Comparison of ENCODE assay signal across 8 cellular contexts in genomic region chr7:152025937-152026890, GRCh38. TPM values are rescaled to one million over a fixed set of nuclear protein-coding genes. Genes with fewer than 3 reads are reported as not detected.
A peak's percentile ranks its signal among the peaks of the same experiment; 100 is the strongest.
DNase-seq lines count a peak whose midpoint lies in the region; ATAC-seq and TF ChIP-seq lines count a peak whose summit lies in the region.

No MANE protein-coding gene starts in this region.

- peaks cover 4% of the 10 kb centered on the region; the same call in 1 of the 2 replicates for H3K36me3 ChIP-seq in HUES48 (ENCODE audit: control insufficient read depth, insufficient read depth, low read length)

- H3K9me3 Mint-ChIP-seq in central memory CD8-positive, alpha-beta T cell = no peaks in the 10 kb centered on the region

- no peaks in the 10 kb centered on the region; the same call in 1 of the 2 replicates for H3K27me3 ChIP-seq in HUES48 (ENCODE audit: control insufficient read depth, insufficient read depth, low read length)

- no peaks in the 10 kb centered on the region for H3K27me3 Mint-ChIP-seq in central memory CD8-positive, alpha-beta T cell

- H3K36me3 Mint-ChIP-seq in central memory CD8-positive, alpha-beta T cell (ENCODE audit: insufficient read depth) = peaks cover 15% of the 10 kb centered on the region

- H3K9ac ChIP-seq in HUES48 (ENCODE audit: low read depth, low read length) = peak overlapping the region; percentile 63

- ATAC-seq in central memory CD8-positive, alpha-beta T cell (replicated peaks; ENCODE audit: extremely low read depth, poor library complexity, severe bottlenecking) = no peak
- ATAC-seq in GM21526 (IDR thresholded peaks at IDR 0.05; ENCODE audit: low FRiP score, unreplicated experiment) (no peak), HG03139 (IDR thresholded peaks at IDR 0.05; ENCODE audit: unreplicated experiment) (no peak)

- DNase-seq in AG10803 (ENCODE audit: low read depth) (no peak), myocyte (ENCODE audit: low read depth) (peak; percentile 34), LoVo (ENCODE audit: low spot score) (no peak), NCI-H82 (lab: John Stamatoyannopoulos, UW) (no peak)
- no peak for DNase-seq in central memory CD8-positive, alpha-beta T cell (ENCODE audit: low spot score in 2 of 2)

- H3K4me3 ChIP-seq in AG10803 (ENCODE audit: low read length) (peak overlapping the region; percentile 72), HUES48 (ENCODE audit: low read depth, low read length) (peak overlapping the region; percentile 96)

- peak overlapping the region; percentile 92 for H3K27ac Mint-ChIP-seq in central memory CD8-positive, alpha-beta T cell (ENCODE audit: low read depth)

- peak overlapping the region; percentile 79 for H3K27ac ChIP-seq in HUES48 (ENCODE audit: low read depth, low read length)

- H3K9me3 ChIP-seq in HUES48 (ENCODE audit: control insufficient read depth, insufficient read depth, low read length) = no peaks in the 10 kb centered on the region

- no peak for TF ChIP-seq CTCF in AG10803 (conservative IDR thresholded peaks at IDR 0.05; ENCODE audit: low read length)

- peaks cover 41% of the 10 kb centered on the region for H3K4me1 Mint-ChIP-seq in central memory CD8-positive, alpha-beta T cell

- H3K4me1 ChIP-seq in HUES48 (ENCODE audit: control insufficient read depth, insufficient read depth, low read length) = peaks cover 7% of the 10 kb centered on the region; the same call in 1 of the 2 replicates

- H3K4me3 Mint-ChIP-seq in central memory CD8-positive, alpha-beta T cell = peak overlapping the region; percentile 84

RNA-seq across cellular contexts. Expression of gene GALNT11, which starts 0.7 kb away (rescaled TPM):
- total RNA-seq in myocyte = 80.0 and 94.2 TPM in 2 replicates
- 48.6 TPM for polyA plus RNA-seq in myocyte (2012)
